In the genomic region with DNA sequence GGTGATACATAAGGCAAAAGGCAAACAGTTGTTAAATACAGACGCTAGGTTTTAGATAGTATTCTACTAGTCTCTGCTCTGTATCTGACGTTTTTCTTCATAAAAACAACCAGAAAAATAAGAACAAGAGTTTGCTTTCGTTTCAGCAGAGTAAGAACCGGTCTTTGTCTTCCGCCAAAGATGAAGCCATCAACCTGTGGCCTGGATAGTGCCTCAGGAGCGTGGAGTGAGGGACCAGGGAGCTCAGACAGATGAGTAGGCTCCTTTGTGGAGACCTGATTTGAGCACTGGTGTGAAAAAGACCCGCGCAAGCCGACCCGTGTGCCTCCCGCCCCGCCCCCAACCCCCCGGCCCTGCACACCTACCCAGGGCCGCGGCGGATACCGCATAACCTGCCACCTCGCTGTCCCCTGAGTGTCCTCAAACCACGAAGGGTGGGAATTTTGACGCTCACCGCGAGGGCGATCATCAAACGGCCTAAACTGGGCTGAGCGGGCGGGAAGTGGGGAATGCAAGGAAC, we compare ENCODE assay signal across 1 cellular context.
TF ChIP-seq lines count a peak whose summit lies in the region.

No MANE protein-coding gene starts in this region.

TF ChIP-seq in HepG2, 621 proteins besides CTCF, POLR2A, EP300 and RAD21 (continued from another document and continues in another):
- TF ChIP-seq IRF9 (CRISPR knock-in tag; IDR thresholded peaks at IDR 0.05; ENCODE audit: borderline replicate concordance) (peak; percentile 89; the same call in 1 of the 2 replicates), ZNF280D (CRISPR knock-in tag; IDR thresholded peaks at IDR 0.05) (peak; percentile 65; the same call in 1 of the 2 replicates), ZNF441 (CRISPR knock-in tag; IDR thresholded peaks at IDR 0.05; ENCODE audit: borderline replicate concordance) (peak; percentile 23; the same call in 1 of the 2 replicates), WIZ (CRISPR knock-in tag; IDR thresholded peaks at IDR 0.05) (peak; percentile 73; the same call in 1 of the 2 replicates), NKX3-1 (CRISPR knock-in tag; IDR thresholded peaks at IDR 0.05) (no peak), TGIF2 (CRISPR knock-in tag; IDR thresholded peaks at IDR 0.05) (0 out of 2 replicates have a peak, but pooled peaks have one; percentile 8), ZNF414 (CRISPR knock-in tag; IDR thresholded peaks at IDR 0.05) (peak; percentile 64), ZNF274 (CRISPR knock-in tag; IDR thresholded peaks at IDR 0.05) (peak; percentile 79; the same call in 1 of the 2 replicates), MAX (IDR thresholded peaks at IDR 0.05) (no peak), ZBTB38 (CRISPR knock-in tag; IDR thresholded peaks at IDR 0.05) (peak; percentile 85), ZNF749 (CRISPR knock-in tag; IDR thresholded peaks at IDR 0.05; ENCODE audit: borderline replicate concordance) (0 out of 2 replicates have a peak, but pooled peaks have one; percentile 89), KLF12 (CRISPR knock-in tag; IDR thresholded peaks at IDR 0.05; ENCODE audit: borderline replicate concordance) (0 out of 2 replicates have a peak, but pooled peaks have one; percentile 8), ZFP41 (CRISPR knock-in tag; IDR thresholded peaks at IDR 0.05; ENCODE audit: borderline replicate concordance) (0 out of 2 replicates have a peak, but pooled peaks have one; percentile 43), SUZ12 (IDR thresholded peaks at IDR 0.05; ENCODE audit: low read depth, low read length) (no peak), AGO2 (optimal IDR thresholded peaks at IDR 0.05; ENCODE audit: low read depth, low read length) (peak; percentile 67), ZNF839 (CRISPR knock-in tag; IDR thresholded peaks at IDR 0.05; ENCODE audit: borderline replicate concordance) (0 out of 2 replicates have a peak, but pooled peaks have one; percentile 80), ETV5 (CRISPR knock-in tag; IDR thresholded peaks at IDR 0.05; ENCODE audit: borderline replicate concordance) (0 out of 2 replicates have a peak, but pooled peaks have one; percentile 5), IKZF4 (CRISPR knock-in tag; IDR thresholded peaks at IDR 0.05; ENCODE audit: borderline replicate concordance, low read depth, not compliant biosample characterization) (peak; percentile 27), FOXO4 (CRISPR knock-in tag; conservative IDR thresholded peaks at IDR 0.05) (0 out of 2 replicates have a peak, but pooled peaks have one; percentile 81), ZNF3 (CRISPR knock-in tag; IDR thresholded peaks at IDR 0.05) (peak; percentile 78), TBX3 (IDR thresholded peaks at IDR 0.05; ENCODE audit: borderline replicate concordance) (peak; percentile 27; the same call in 1 of the 2 replicates), RBAK (CRISPR knock-in tag; IDR thresholded peaks at IDR 0.05) (0 out of 2 replicates have a peak, but pooled peaks have one; percentile 27), EEA1 (CRISPR knock-in tag; IDR thresholded peaks at IDR 0.05; ENCODE audit: borderline replicate concordance) (peak; percentile 84; the same call in 1 of the 2 replicates), AHR (CRISPR knock-in tag; IDR thresholded peaks at IDR 0.05) (0 out of 2 replicates have a peak, but pooled peaks have one; percentile 40), RBM39 (IDR thresholded peaks at IDR 0.05; ENCODE audit: low read depth, low read length, poor library complexity, severe bottlenecking) (no peak), ZNF788 (CRISPR knock-in tag; IDR thresholded peaks at IDR 0.05; ENCODE audit: borderline replicate concordance) (peak; percentile 25; the same call in 1 of the 2 replicates), MEF2D (CRISPR knock-in tag; IDR thresholded peaks at IDR 0.05) (0 out of 2 replicates have a peak, but pooled peaks have one; percentile 31), PCBP1 (IDR thresholded peaks at IDR 0.05; ENCODE audit: borderline replicate concordance, low read depth, low read length) (no peak), SETDB1 (CRISPR knock-in tag; IDR thresholded peaks at IDR 0.05; ENCODE audit: borderline replicate concordance) (no peak), CREBL2 (CRISPR knock-in tag; IDR thresholded peaks at IDR 0.05; ENCODE audit: borderline replicate concordance) (0 out of 2 replicates have a peak, but pooled peaks have one; percentile 89), JUN (CRISPR knock-in tag; IDR thresholded peaks at IDR 0.05) (no peak)
- TF ChIP-seq, protein P1, sequence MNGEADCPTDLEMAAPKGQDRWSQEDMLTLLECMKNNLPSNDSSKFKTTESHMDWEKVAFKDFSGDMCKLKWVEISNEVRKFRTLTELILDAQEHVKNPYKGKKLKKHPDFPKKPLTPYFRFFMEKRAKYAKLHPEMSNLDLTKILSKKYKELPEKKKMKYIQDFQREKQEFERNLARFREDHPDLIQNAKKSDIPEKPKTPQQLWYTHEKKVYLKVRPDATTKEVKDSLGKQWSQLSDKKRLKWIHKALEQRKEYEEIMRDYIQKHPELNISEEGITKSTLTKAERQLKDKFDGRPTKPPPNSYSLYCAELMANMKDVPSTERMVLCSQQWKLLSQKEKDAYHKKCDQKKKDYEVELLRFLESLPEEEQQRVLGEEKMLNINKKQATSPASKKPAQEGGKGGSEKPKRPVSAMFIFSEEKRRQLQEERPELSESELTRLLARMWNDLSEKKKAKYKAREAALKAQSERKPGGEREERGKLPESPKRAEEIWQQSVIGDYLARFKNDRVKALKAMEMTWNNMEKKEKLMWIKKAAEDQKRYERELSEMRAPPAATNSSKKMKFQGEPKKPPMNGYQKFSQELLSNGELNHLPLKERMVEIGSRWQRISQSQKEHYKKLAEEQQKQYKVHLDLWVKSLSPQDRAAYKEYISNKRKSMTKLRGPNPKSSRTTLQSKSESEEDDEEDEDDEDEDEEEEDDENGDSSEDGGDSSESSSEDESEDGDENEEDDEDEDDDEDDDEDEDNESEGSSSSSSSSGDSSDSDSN (CRISPR knock-in tag; IDR thresholded peaks at IDR 0.05) = 0 out of 2 replicates have a peak, but pooled peaks have one; percentile 51
- TF ChIP-seq, protein P2, sequence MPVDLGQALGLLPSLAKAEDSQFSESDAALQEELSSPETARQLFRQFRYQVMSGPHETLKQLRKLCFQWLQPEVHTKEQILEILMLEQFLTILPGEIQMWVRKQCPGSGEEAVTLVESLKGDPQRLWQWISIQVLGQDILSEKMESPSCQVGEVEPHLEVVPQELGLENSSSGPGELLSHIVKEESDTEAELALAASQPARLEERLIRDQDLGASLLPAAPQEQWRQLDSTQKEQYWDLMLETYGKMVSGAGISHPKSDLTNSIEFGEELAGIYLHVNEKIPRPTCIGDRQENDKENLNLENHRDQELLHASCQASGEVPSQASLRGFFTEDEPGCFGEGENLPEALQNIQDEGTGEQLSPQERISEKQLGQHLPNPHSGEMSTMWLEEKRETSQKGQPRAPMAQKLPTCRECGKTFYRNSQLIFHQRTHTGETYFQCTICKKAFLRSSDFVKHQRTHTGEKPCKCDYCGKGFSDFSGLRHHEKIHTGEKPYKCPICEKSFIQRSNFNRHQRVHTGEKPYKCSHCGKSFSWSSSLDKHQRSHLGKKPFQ (CRISPR knock-in tag; IDR thresholded peaks at IDR 0.05; ENCODE audit: insufficient replicate concordance) = no peak
- TF ChIP-seq, protein P3, sequence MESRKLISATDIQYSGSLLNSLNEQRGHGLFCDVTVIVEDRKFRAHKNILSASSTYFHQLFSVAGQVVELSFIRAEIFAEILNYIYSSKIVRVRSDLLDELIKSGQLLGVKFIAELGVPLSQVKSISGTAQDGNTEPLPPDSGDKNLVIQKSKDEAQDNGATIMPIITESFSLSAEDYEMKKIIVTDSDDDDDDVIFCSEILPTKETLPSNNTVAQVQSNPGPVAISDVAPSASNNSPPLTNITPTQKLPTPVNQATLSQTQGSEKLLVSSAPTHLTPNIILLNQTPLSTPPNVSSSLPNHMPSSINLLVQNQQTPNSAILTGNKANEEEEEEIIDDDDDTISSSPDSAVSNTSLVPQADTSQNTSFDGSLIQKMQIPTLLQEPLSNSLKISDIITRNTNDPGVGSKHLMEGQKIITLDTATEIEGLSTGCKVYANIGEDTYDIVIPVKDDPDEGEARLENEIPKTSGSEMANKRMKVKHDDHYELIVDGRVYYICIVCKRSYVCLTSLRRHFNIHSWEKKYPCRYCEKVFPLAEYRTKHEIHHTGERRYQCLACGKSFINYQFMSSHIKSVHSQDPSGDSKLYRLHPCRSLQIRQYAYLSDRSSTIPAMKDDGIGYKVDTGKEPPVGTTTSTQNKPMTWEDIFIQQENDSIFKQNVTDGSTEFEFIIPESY (CRISPR knock-in tag; IDR thresholded peaks at IDR 0.05) = peak; percentile 86; the same call in 1 of the 2 replicates
- TF ChIP-seq, protein P4, sequence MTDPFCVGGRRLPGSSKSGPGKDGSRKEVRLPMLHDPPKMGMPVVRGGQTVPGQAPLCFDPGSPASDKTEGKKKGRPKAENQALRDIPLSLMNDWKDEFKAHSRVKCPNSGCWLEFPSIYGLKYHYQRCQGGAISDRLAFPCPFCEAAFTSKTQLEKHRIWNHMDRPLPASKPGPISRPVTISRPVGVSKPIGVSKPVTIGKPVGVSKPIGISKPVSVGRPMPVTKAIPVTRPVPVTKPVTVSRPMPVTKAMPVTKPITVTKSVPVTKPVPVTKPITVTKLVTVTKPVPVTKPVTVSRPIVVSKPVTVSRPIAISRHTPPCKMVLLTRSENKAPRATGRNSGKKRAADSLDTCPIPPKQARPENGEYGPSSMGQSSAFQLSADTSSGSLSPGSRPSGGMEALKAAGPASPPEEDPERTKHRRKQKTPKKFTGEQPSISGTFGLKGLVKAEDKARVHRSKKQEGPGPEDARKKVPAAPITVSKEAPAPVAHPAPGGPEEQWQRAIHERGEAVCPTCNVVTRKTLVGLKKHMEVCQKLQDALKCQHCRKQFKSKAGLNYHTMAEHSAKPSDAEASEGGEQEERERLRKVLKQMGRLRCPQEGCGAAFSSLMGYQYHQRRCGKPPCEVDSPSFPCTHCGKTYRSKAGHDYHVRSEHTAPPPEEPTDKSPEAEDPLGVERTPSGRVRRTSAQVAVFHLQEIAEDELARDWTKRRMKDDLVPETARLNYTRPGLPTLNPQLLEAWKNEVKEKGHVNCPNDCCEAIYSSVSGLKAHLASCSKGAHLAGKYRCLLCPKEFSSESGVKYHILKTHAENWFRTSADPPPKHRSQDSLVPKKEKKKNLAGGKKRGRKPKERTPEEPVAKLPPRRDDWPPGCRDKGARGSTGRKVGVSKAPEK (CRISPR knock-in tag; IDR thresholded peaks at IDR 0.05; ENCODE audit: borderline replicate concordance) = peak; percentile 87; the same call in 1 of the 2 replicates
